In the genomic region with DNA sequence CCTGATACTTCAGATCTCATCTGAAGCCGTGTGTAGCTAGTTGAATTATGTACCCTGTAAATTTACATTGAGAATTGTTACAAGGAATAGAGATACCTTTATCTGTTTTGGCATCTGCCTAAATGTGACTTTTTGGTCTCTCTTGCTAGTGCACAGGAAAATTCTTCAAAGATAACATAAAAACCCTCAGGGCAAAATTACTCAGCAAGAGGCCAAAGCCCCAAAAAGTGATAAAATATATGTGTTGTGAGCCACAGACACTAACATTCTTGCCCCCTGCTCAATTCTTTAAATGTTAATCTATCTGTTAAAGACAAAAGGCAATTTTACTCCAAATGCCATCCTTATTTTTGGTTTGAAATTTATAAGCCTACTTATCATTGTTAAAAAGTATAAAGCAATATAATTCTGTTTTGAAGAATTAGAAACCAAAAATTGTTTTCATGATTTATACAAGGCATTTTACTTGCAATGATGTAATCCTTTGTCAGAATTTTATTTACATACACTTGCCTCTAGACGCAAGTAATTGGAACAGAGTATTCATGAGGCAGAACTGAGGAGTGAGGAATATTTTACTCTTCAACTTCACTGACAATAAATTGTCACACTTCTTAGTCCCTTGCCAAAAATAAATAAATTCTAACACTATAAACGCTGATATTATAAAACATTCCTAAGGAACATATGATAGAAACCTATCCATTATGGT, we compare ENCODE assay signal across 27 cellular contexts.
"Had no signal": no experiment of that assay in that cellular context is flagged by ENCODE, and none has a peak within 500 bp of the region (broad histone marks: within the 10 kb centered on the region; RNA-seq: fewer than 3 reads in every experiment).

No MANE protein-coding gene starts in this region.

- H3K27me3 Mint-ChIP-seq: activated naive CD8-positive, alpha-beta T cell had no signal

- H3K27me3 ChIP-seq: adrenal gland, body of pancreas, neutrophil, upper lobe of right lung had no signal

- H3K4me3 ChIP-seq: adrenal gland, body of pancreas, skin epidermis, upper lobe of right lung had no signal

- H3K4me3 Mint-ChIP-seq: activated CD4-positive, alpha-beta T cell treated with anti-CD3 and anti-CD28 coated beads for 36 hours; activated CD8-positive, alpha-beta memory T cell treated with anti-CD3 and anti-CD28 coated beads, Interleukin-2, amount 10 ng/mL, durations not matched to agents 7 days and 5 days; activated CD8-positive, alpha-beta T cell treated with anti-CD3 and anti-CD28 coated beads, Interleukin-2, amount 10 ng/mL, durations not matched to agents 7 days and 5 days; activated naive CD8-positive, alpha-beta T cell; activated T-cell treated with anti-CD3 and anti-CD28 coated beads, Interleukin-2, amount 50 U/mL, for 72 hours; naive B cell; nephron progenitor cell; stimulated activated effector memory CD8-positive, alpha-beta T cell treated with anti-CD3 and anti-CD28 coated beads, Interleukin-12 subunit alpha, Interleukin-12 subunit beta, amount 100 ng/mL, for 72 hours; stimulated activated naive CD8-positive, alpha-beta T cell treated with anti-CD3 and anti-CD28 coated beads, Interleukin-15, amount 100 ng/mL, for 72 hours had no signal

- H3K36me3 ChIP-seq: adrenal gland, neutrophil, upper lobe of right lung had no signal

- H3K36me3 Mint-ChIP-seq: activated CD8-positive, alpha-beta memory T cell treated with anti-CD3 and anti-CD28 coated beads, Interleukin-2, amount 10 ng/mL, durations not matched to agents 7 days and 5 days; activated naive CD8-positive, alpha-beta T cell; naive B cell; stimulated activated effector memory CD8-positive, alpha-beta T cell treated with anti-CD3 and anti-CD28 coated beads, Interleukin-12 subunit alpha, Interleukin-12 subunit beta, amount 100 ng/mL, for 72 hours had no signal

- H3K4me1 ChIP-seq: body of pancreas, upper lobe of right lung had no signal

- H3K27ac ChIP-seq: adrenal gland, body of pancreas, neutrophil, skin epidermis, upper lobe of right lung had no signal

- H3K9me3 ChIP-seq: adrenal gland, body of pancreas, neutrophil, upper lobe of right lung had no signal

- H3K27ac Mint-ChIP-seq: activated CD4-positive, alpha-beta T cell treated with anti-CD3 and anti-CD28 coated beads for 36 hours; activated CD8-positive, alpha-beta memory T cell treated with anti-CD3 and anti-CD28 coated beads, Interleukin-2, amount 10 ng/mL, durations not matched to agents 7 days and 5 days; activated CD8-positive, alpha-beta T cell treated with anti-CD3 and anti-CD28 coated beads, Interleukin-2, amount 10 ng/mL, durations not matched to agents 7 days and 5 days; activated naive CD8-positive, alpha-beta T cell; activated T-cell treated with anti-CD3 and anti-CD28 coated beads, Interleukin-2, amount 50 U/mL, for 72 hours; naive B cell; stimulated activated effector memory CD8-positive, alpha-beta T cell treated with anti-CD3 and anti-CD28 coated beads, Interleukin-12 subunit alpha, Interleukin-12 subunit beta, amount 100 ng/mL, for 72 hours; stimulated activated naive CD8-positive, alpha-beta T cell treated with anti-CD3 and anti-CD28 coated beads, Interleukin-15, amount 100 ng/mL, for 72 hours had no signal

- H3K4me1 Mint-ChIP-seq: activated CD4-positive, alpha-beta T cell treated with anti-CD3 and anti-CD28 coated beads for 36 hours; activated CD8-positive, alpha-beta memory T cell treated with anti-CD3 and anti-CD28 coated beads, Interleukin-2, amount 10 ng/mL, durations not matched to agents 7 days and 5 days; naive B cell; stimulated activated effector memory CD8-positive, alpha-beta T cell treated with anti-CD3 and anti-CD28 coated beads, Interleukin-12 subunit alpha, Interleukin-12 subunit beta, amount 100 ng/mL, for 72 hours; stimulated activated naive CD8-positive, alpha-beta T cell treated with anti-CD3 and anti-CD28 coated beads, Interleukin-15, amount 100 ng/mL, for 72 hours had no signal

- DNase-seq: activated CD4-positive, alpha-beta T cell treated with anti-CD3 and anti-CD28 coated beads for 36 hours; activated CD4-positive, CD25-positive, alpha-beta regulatory T cell; activated CD8-positive, alpha-beta memory T cell treated with anti-CD3 and anti-CD28 coated beads, Interleukin-2, amount 10 ng/mL, durations not matched to agents 7 days and 5 days; activated CD8-positive, alpha-beta T cell treated with anti-CD3 and anti-CD28 coated beads, Interleukin-2, amount 10 ng/mL, durations not matched to agents 7 days and 5 days; activated naive CD4-positive, alpha-beta T cell; activated T-cell treated with anti-CD3 and anti-CD28 coated beads for 4 hours; activated T-cell treated with anti-CD3 and anti-CD28 coated beads, Interleukin-2, amount 50 U/mL, for 72 hours; adrenal gland; aorta; body of pancreas; effector CD8-positive, alpha-beta T cell; head of caudate nucleus; hippocampal formation; left cardiac atrium; left ventricle myocardium superior; naive B cell; nephron progenitor cell; stimulated activated CD4-positive, alpha-beta T cell treated with anti-CD3 and anti-CD28 coated beads, Interleukin-12 subunit alpha, Interleukin-12 subunit beta, amount 100 ng/mL, for 4 hours; stimulated activated CD4-positive, alpha-beta T cell treated with anti-CD3 and anti-CD28 coated beads, Interleukin-4, amount 100 ng/mL, for 1 hour; stimulated activated naive CD8-positive, alpha-beta T cell treated with anti-CD3 and anti-CD28 coated beads, Interleukin-15, amount 100 ng/mL, for 72 hours; substantia nigra; upper lobe of right lung had no signal

- ATAC-seq: activated CD4-positive, alpha-beta T cell treated with anti-CD3 and anti-CD28 coated beads for 36 hours; activated CD8-positive, alpha-beta memory T cell treated with anti-CD3 and anti-CD28 coated beads, Interleukin-2, amount 10 ng/mL, durations not matched to agents 7 days and 5 days; activated CD8-positive, alpha-beta T cell treated with anti-CD3 and anti-CD28 coated beads, Interleukin-2, amount 10 ng/mL, durations not matched to agents 7 days and 5 days; activated T-cell treated with anti-CD3 and anti-CD28 coated beads, Interleukin-2, amount 50 U/mL, for 72 hours; body of pancreas; left cardiac atrium; left ventricle myocardium superior; sciatic nerve; stimulated activated effector memory CD8-positive, alpha-beta T cell treated with anti-CD3 and anti-CD28 coated beads, Interleukin-12 subunit alpha, Interleukin-12 subunit beta, amount 100 ng/mL, for 72 hours; stimulated activated naive CD8-positive, alpha-beta T cell treated with anti-CD3 and anti-CD28 coated beads, Interleukin-15, amount 100 ng/mL, for 72 hours; upper lobe of right lung had no signal
